Comparison of ENCODE assay signal across 21 cellular contexts in the genomic region with DNA sequence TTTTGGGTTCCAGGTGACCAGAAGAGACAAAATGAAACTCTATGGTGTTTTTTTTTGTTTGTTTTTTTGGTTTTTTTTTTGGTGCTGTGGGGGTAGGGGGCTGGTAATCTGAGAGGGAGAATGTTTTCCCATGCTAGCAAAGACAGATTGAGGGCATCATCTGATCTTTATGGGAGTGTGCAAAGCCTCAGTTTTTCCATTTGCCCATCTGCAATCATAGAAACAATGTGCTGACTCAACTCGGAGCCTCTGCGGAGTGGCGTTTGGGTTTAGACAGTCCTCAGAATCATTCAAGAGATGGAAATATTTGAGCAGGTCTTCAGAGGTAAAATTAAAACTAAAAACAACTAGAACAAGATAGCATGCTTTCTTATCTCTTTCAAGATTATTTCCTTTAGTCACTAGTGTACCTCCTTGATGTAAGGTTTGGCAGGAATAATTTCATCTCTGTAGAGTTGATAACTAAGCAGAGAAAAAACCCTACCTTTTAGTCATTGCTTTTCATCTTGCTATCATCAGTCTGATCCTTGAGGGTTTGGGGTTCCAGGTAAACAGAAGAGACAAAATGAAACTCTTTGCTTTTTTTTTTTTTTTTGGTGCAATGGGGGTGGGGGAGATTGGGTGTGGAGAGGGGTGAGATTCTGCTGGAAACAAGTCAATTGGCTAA. TPM values are rescaled to one million over a fixed set of nuclear protein-coding genes. Genes with fewer than 3 reads are reported as not detected.
DNase-seq lines count a peak whose midpoint lies in the region; ATAC-seq and TF ChIP-seq lines count a peak whose summit lies in the region.
"Had no signal": no experiment of that assay in that cellular context is flagged by ENCODE, and none has a peak within 500 bp of the region (broad histone marks: within the 10 kb centered on the region; RNA-seq: fewer than 3 reads in every experiment).

No MANE protein-coding gene starts in this region.

- no peaks in the 10 kb centered on the region for H3K9me3 ChIP-seq in HEK293 (ENCODE audit: control insufficient read depth, insufficient read depth, low read depth, low read length)
- no peaks in the 10 kb centered on the region for H3K9me3 ChIP-seq in naive thymus-derived CD4-positive, alpha-beta T cell (ENCODE audit: control insufficient read depth in 2 of 3, low read length in 3 of 3)
- H3K9me3 ChIP-seq in thyroid gland: no peaks in the 10 kb centered on the region
- H3K9me3 ChIP-seq: uterus had no signal

- no peaks in the 10 kb centered on the region for H3K27me3 ChIP-seq in naive thymus-derived CD4-positive, alpha-beta T cell (ENCODE audit: control insufficient read depth in 2 of 2, insufficient read depth in 2 of 2, low read length in 2 of 2)
- H3K27me3 ChIP-seq in thyroid gland: no peaks in the 10 kb centered on the region
- H3K27me3 ChIP-seq: heart right ventricle, uterus had no signal

- H3K4me3 Mint-ChIP-seq in activated T-cell treated with anti-CD3 and anti-CD28 coated beads, Interleukin-2, amount 50 U/mL, for 24 hours: peak overlapping the region; percentile 41
- peak overlapping the region in 6 of 10 donors; percentile 4 to 46 (median 8) for H3K4me3 Mint-ChIP-seq in naive thymus-derived CD4-positive, alpha-beta T cell
- H3K4me3 Mint-ChIP-seq: B cell, natural killer cell had no signal

- POLR2A ChIA-PET in HEK293 (lab: Yijun Ruan, JAX): no interaction called here
- POLR2A ChIA-PET in naive thymus-derived CD4-positive, alpha-beta T cell (lab: Charles Lee): no interaction called here

- ATAC-seq in naive thymus-derived CD4-positive, alpha-beta T cell: no peak
- ATAC-seq in GM19351 (IDR thresholded peaks at IDR 0.05; ENCODE audit: unreplicated experiment): no peak
- ATAC-seq: heart right ventricle, left lobe of liver, natural killer cell, T-cell had no signal

- H3K4me3 ChIP-seq in HEK293 (ENCODE audit: low read depth, low read length) (no peak overlapping the region), thyroid gland (replicated peaks in 1 of 3) (no peak overlapping the region)
- no peak overlapping the region for H3K4me3 ChIP-seq in naive thymus-derived CD4-positive, alpha-beta T cell (ENCODE audit: low read length)
- H3K4me3 ChIP-seq: heart right ventricle, PC-9, uterus had no signal

- H3K27me3 Mint-ChIP-seq in activated T-cell treated with anti-CD3 and anti-CD28 coated beads, Interleukin-2, amount 50 U/mL, for 24 hours: no peaks in the 10 kb centered on the region
- no peaks in the 10 kb centered on the region for H3K27me3 Mint-ChIP-seq in naive thymus-derived CD4-positive, alpha-beta T cell
- H3K27me3 Mint-ChIP-seq: B cell, T-cell had no signal

- H3K36me3 Mint-ChIP-seq in activated T-cell treated with anti-CD3 and anti-CD28 coated beads, Interleukin-2, amount 50 U/mL, for 24 hours (ENCODE audit: low read depth): peaks cover 5% of the 10 kb centered on the region
- H3K36me3 Mint-ChIP-seq in naive thymus-derived CD4-positive, alpha-beta T cell: peaks cover 0 to 20% (median 6%) of the 10 kb centered on the region in 5 donors
- H3K36me3 Mint-ChIP-seq: natural killer cell had no signal

- H3K27ac ChIP-seq in HEK293 (ENCODE audit: extremely low read depth, low read depth, low read length) (no peak overlapping the region), thyroid gland (no peak overlapping the region)
- H3K27ac ChIP-seq in naive thymus-derived CD4-positive, alpha-beta T cell (ENCODE audit: low read depth, low read length): no peak overlapping the region
- H3K27ac ChIP-seq: heart right ventricle, PC-9, uterus, WERI-Rb-1 had no signal

- no peak for TF ChIP-seq CTCF in HEK293 (tag by site-specific recombination; IDR thresholded peaks at IDR 0.05)
- no peak for TF ChIP-seq CTCF in thyroid gland (IDR thresholded peaks at IDR 0.05)

- H3K36me3 ChIP-seq in HEK293 (ENCODE audit: control insufficient read depth in 2 of 2, insufficient read depth in 1 of 2, low read length in 2 of 2) (no peaks in the 10 kb centered on the region; a peak in 1 of 3 replicates), thyroid gland (no peaks in the 10 kb centered on the region)
- H3K36me3 ChIP-seq in naive thymus-derived CD4-positive, alpha-beta T cell (ENCODE audit: control insufficient read depth in 2 of 3, insufficient read depth in 3 of 3, low read length in 3 of 3): no peaks in the 10 kb centered on the region
- H3K36me3 ChIP-seq: uterus, WERI-Rb-1 had no signal

- H3K27ac Mint-ChIP-seq in activated T-cell treated with anti-CD3 and anti-CD28 coated beads, Interleukin-2, amount 50 U/mL, for 24 hours: peak overlapping the region; percentile 89
- peak overlapping the region in 2 of 9 donors; percentile 8 to 15 for H3K27ac Mint-ChIP-seq in naive thymus-derived CD4-positive, alpha-beta T cell
- H3K27ac Mint-ChIP-seq: B cell, natural killer cell, T-cell had no signal

- TF ChIP-seq POLR2A in thyroid gland (IDR thresholded peaks at IDR 0.05): no peak

- peaks cover 9% of the 10 kb centered on the region; the same call in 1 of the 2 replicates for H3K4me1 ChIP-seq in HEK293 (ENCODE audit: control insufficient read depth, insufficient read depth, low read length)
- H3K4me1 ChIP-seq in naive thymus-derived CD4-positive, alpha-beta T cell (ENCODE audit: control insufficient read depth in 2 of 2, insufficient read depth in 2 of 2, low read length in 2 of 2): peaks cover 0 to 10% of the 10 kb centered on the region in 2 donors
- H3K4me1 ChIP-seq in thyroid gland: peaks cover 4 to 6% of the 10 kb centered on the region in 2 donors
- H3K4me1 ChIP-seq: heart right ventricle, uterus had no signal

- H3K9me3 Mint-ChIP-seq in activated T-cell treated with anti-CD3 and anti-CD28 coated beads, Interleukin-2, amount 50 U/mL, for 24 hours: no peaks in the 10 kb centered on the region
- H3K9me3 Mint-ChIP-seq in naive thymus-derived CD4-positive, alpha-beta T cell: no peaks in the 10 kb centered on the region
- H3K9me3 Mint-ChIP-seq: natural killer cell, T-cell had no signal

- intact Hi-C loops in naive thymus-derived CD4-positive, alpha-beta T cell (cut with micrococcal nuclease): no loop called here
- intact Hi-C loops in thyroid gland (cut with DNase I): no loop called here

- CTCF ChIA-PET in HEK293 (lab: Yijun Ruan, JAX): no interaction called here
- CTCF ChIA-PET in naive thymus-derived CD4-positive, alpha-beta T cell (lab: Charles Lee): no interaction called here

- DNase-seq in activated CD4-positive, alpha-beta T cell treated with anti-CD3 and anti-CD28 coated beads for 24 hours (ENCODE audit: low read depth in 2 of 2): peak; percentile 11 to 22
- DNase-seq in activated CD4-positive, alpha-beta T cell treated with anti-CD3 and anti-CD28 coated beads for 1 hour: no peak
- DNase-seq in activated T-cell treated with anti-CD3 and anti-CD28 coated beads, Interleukin-2, amount 50 U/mL, for 24 hours: no peak
- no peak for DNase-seq in naive thymus-derived CD4-positive, alpha-beta T cell
- DNase-seq in nucleus accumbens (lab: John Stamatoyannopoulos, UW) (no peak), thyroid gland (no peak)
- DNase-seq: central memory CD4-positive, alpha-beta T cell; DMS79; heart right ventricle; KG1; natural killer cell; NCI-H446; PC-9; SHP77 treated with DMSO at 0.1 percent for 48 hours; T-cell; uterus; WERI-Rb-1 had no signal

- WGBS in thyroid gland, 2 donors: 92 to 93% methylated on average over 3 of the region's 3 CpGs

- H3K4me1 Mint-ChIP-seq in activated T-cell treated with anti-CD3 and anti-CD28 coated beads, Interleukin-2, amount 50 U/mL, for 24 hours (ENCODE audit: low read depth): peaks cover 25% of the 10 kb centered on the region
- peaks cover 11 to 26% (median 17%) of the 10 kb centered on the region in 7 donors for H3K4me1 Mint-ChIP-seq in naive thymus-derived CD4-positive, alpha-beta T cell
- H3K4me1 Mint-ChIP-seq: B cell had no signal

TF ChIP-seq in HEK293, 187 proteins besides CTCF, POLR2A, EP300 and RAD21 (continues in another document):
- TF ChIP-seq ZSCAN16 (tag by site-specific recombination; IDR thresholded peaks at IDR 0.05) (peak; percentile 81; the same call in 1 of the 2 replicates), ZNF266 (tag by site-specific recombination; IDR thresholded peaks at IDR 0.05; ENCODE audit: low read depth) (no peak), ZXDB (tag by site-specific recombination; IDR thresholded peaks at IDR 0.05) (0 out of 2 replicates have a peak, but pooled peaks have one; percentile 16), ZNF391 (tag by site-specific recombination; IDR thresholded peaks at IDR 0.05; ENCODE audit: borderline replicate concordance, low read depth) (no peak), RBAK (tag by site-specific recombination; IDR thresholded peaks at IDR 0.05) (no peak), ZNF223 (tag by site-specific recombination; IDR thresholded peaks at IDR 0.05) (no peak), ZNF843 (tag by site-specific recombination; IDR thresholded peaks at IDR 0.05) (no peak), ZNF488 (tag by site-specific recombination; IDR thresholded peaks at IDR 0.05) (no peak), ZNF707 (tag by site-specific recombination; IDR thresholded peaks at IDR 0.05) (no peak), ZBTB48 (tag by site-specific recombination; IDR thresholded peaks at IDR 0.05) (no peak), ZNF830 (tag by site-specific recombination; IDR thresholded peaks at IDR 0.05; ENCODE audit: low read depth) (no peak), ZFP69B (tag by site-specific recombination; IDR thresholded peaks at IDR 0.05) (no peak), HOXA7 (CRISPR knock-in tag; IDR thresholded peaks at IDR 0.05; ENCODE audit: borderline replicate concordance) (no peak), YY1 (tag by site-specific recombination; IDR thresholded peaks at IDR 0.05) (no peak)

RNA-seq across cellular contexts. Expression of gene CNNM2, which starts 18.0 kb away (rescaled TPM):
- total RNA-seq in naive thymus-derived CD4-positive, alpha-beta T cell: 10 to 100 TPM in 3 of 5 experiments, 1 to 10 TPM in 2; 9.3 to 17.5 (median 12.0) TPM
- polyA plus RNA-seq in naive thymus-derived CD4-positive, alpha-beta T cell: 1 to 10 TPM; 4.3 to 6.7 TPM
- 10 to 100 TPM; 15.2 to 19.2 (median 15.9) TPM for total RNA-seq in thyroid gland

Comparison
In these comparisons a context has a peak if more than half of its experiments do, and no peak if none do; other contexts are left out.
1. DNase-seq: peak in activated CD4-positive, alpha-beta T cell treated with anti-CD3 and anti-CD28 coated beads for 24 hours (2 of 2); none in activated CD4-positive, alpha-beta T cell treated with anti-CD3 and anti-CD28 coated beads for 1 hour (single experiment), activated T-cell treated with anti-CD3 and anti-CD28 coated beads, Interleukin-2, amount 50 U/mL, for 24 hours (single experiment), naive thymus-derived CD4-positive, alpha-beta T cell (0 of 9), nucleus accumbens (0 of 56) and thyroid gland (0 of 2).